In genomic region chr11:48237727-48238126, GRCh38 we compare ENCODE assay signal across 12 cellular contexts. TPM values are rescaled to one million over a fixed set of nuclear protein-coding genes. Genes with fewer than 3 reads are reported as not detected.
"Had no signal": no experiment of that assay in that cellular context is flagged by ENCODE, and none has a peak within 500 bp of the region (broad histone marks: within the 10 kb centered on the region; RNA-seq: fewer than 3 reads in every experiment).

No MANE protein-coding gene starts in this region.

- H2AFZ ChIP-seq: GM23248, GM23338 had no signal

- H3K9ac ChIP-seq: GM23248 had no signal

- H3K4me3 ChIP-seq: GM23248, GM23338, HAP-1 had no signal

- H3K36me3 ChIP-seq: HAP-1 had no signal

- ATAC-seq: GM23338, HCT116 had no signal

- H3K9me3 ChIP-seq: HAP-1 had no signal

- DNase-seq: GM23248, GOT3, H7, H9, HCEC 1CT, HFFc6 had no signal

- H3K27ac ChIP-seq: GM23248 had no signal

- H3K4me2 ChIP-seq: GM23338 had no signal

- H3K4me1 ChIP-seq: HAP-1 had no signal

- FAIRE-seq: H1, H54 had no signal

RNA-seq across cellular contexts. Expression of gene OR4X2, which starts 7.2 kb away (rescaled TPM):
- total RNA-seq: GM23248, GM23338, H1, H4, H7, H9, HFFc6 had no signal
- polyA plus RNA-seq: GM23248, GM23338, H1 had no signal

RNA-seq across cellular contexts. Expression of gene OR4B1, which starts 21.1 kb away (rescaled TPM):
- total RNA-seq: GM23248, GM23338, H1, H4, H7, H9, HFFc6 had no signal
- polyA plus RNA-seq: GM23248, GM23338, H1 had no signal

RNA-seq across cellular contexts. Expression of gene OR4X1, which starts 25.9 kb away (rescaled TPM):
- total RNA-seq: GM23248, GM23338, H1, H4, H7, H9, HFFc6 had no signal
- polyA plus RNA-seq: GM23248, GM23338, H1 had no signal
